In genomic region chr10:101559596-101560292, GRCh38 we compare ENCODE assay signal across 1 cellular context.
TF ChIP-seq lines count a peak whose summit lies in the region.

No MANE protein-coding gene starts in this region.

TF ChIP-seq in SK-N-SH treated with all-trans-retinoic acid at 6 μM for 48 hours, 23 proteins besides CTCF, POLR2A, EP300 and RAD21:
- TF ChIP-seq, protein P1, sequence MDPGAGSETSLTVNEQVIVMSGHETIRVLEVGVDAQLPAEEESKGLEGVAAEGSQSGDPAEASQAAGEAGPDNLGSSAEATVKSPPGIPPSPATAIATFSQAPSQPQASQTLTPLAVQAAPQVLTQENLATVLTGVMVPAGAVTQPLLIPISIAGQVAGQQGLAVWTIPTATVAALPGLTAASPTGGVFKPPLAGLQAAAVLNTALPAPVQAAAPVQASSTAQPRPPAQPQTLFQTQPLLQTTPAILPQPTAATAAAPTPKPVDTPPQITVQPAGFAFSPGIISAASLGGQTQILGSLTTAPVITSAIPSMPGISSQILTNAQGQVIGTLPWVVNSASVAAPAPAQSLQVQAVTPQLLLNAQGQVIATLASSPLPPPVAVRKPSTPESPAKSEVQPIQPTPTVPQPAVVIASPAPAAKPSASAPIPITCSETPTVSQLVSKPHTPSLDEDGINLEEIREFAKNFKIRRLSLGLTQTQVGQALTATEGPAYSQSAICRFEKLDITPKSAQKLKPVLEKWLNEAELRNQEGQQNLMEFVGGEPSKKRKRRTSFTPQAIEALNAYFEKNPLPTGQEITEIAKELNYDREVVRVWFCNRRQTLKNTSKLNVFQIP (CRISPR knock-in tag; IDR thresholded peaks at IDR 0.05; ENCODE audit: borderline replicate concordance, low read depth) = no peak
- TF ChIP-seq ZFP3 (CRISPR knock-in tag; IDR thresholded peaks at IDR 0.05) = no peak
- TF ChIP-seq, protein P2, sequence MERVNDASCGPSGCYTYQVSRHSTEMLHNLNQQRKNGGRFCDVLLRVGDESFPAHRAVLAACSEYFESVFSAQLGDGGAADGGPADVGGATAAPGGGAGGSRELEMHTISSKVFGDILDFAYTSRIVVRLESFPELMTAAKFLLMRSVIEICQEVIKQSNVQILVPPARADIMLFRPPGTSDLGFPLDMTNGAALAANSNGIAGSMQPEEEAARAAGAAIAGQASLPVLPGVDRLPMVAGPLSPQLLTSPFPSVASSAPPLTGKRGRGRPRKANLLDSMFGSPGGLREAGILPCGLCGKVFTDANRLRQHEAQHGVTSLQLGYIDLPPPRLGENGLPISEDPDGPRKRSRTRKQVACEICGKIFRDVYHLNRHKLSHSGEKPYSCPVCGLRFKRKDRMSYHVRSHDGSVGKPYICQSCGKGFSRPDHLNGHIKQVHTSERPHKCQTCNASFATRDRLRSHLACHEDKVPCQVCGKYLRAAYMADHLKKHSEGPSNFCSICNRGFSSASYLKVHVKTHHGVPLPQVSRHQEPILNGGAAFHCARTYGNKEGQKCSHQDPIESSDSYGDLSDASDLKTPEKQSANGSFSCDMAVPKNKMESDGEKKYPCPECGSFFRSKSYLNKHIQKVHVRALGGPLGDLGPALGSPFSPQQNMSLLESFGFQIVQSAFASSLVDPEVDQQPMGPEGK (CRISPR knock-in tag; IDR thresholded peaks at IDR 0.05; ENCODE audit: borderline replicate concordance) = no peak
- TF ChIP-seq SNAI2 (CRISPR knock-in tag; IDR thresholded peaks at IDR 0.05) = no peak
- TF ChIP-seq RARB (CRISPR knock-in tag; IDR thresholded peaks at IDR 0.05) = no peak
- no peak for TF ChIP-seq TSHZ2 (CRISPR knock-in tag; IDR thresholded peaks at IDR 0.05)
- TF ChIP-seq PPARA (CRISPR knock-in tag; IDR thresholded peaks at IDR 0.05; ENCODE audit: borderline replicate concordance) = no peak
- no peak for TF ChIP-seq GLIS3 (CRISPR knock-in tag; IDR thresholded peaks at IDR 0.05)
- TF ChIP-seq BACH2 (CRISPR knock-in tag; IDR thresholded peaks at IDR 0.05; ENCODE audit: borderline replicate concordance) = no peak
- no peak for TF ChIP-seq TOX (CRISPR knock-in tag; IDR thresholded peaks at IDR 0.05; ENCODE audit: borderline replicate concordance)
- TF ChIP-seq ESRRG (CRISPR knock-in tag; IDR thresholded peaks at IDR 0.05) = no peak
- no peak for TF ChIP-seq CSDC2 (CRISPR knock-in tag; IDR thresholded peaks at IDR 0.05)
